ENCODE assay signal across 1 cellular context in the genomic region with DNA sequence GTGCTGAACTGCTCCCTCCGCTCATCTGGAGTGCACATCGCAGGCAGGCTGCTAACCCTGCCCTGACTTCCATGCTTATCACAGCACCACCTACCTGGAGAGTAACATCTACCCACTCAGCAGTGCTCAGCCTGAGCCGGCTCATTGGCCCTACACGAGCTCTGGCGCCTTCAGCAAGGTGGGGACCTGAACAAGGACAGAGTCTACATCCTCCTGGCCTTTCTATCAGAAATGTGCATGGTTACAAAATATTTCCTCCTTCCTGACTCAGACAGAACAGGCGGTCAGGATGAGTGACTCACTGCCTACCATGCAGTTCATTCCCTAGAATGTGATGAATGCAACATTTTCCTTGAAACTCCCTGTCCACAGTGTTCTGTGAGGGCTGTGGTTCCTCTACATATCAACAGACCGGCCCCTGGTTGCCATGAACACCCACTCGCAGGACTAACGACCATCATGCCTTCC.
TF ChIP-seq lines count a peak whose summit lies in the region.

No MANE protein-coding gene starts in this region.

TF ChIP-seq in HepG2, 621 proteins besides CTCF, POLR2A, EP300 and RAD21 (continued from another document):
- peak; percentile 48 for TF ChIP-seq RBM22 (optimal IDR thresholded peaks at IDR 0.05; ENCODE audit: low read length)
- no peak for TF ChIP-seq ZNF788 (CRISPR knock-in tag; IDR thresholded peaks at IDR 0.05; ENCODE audit: borderline replicate concordance)
- TF ChIP-seq ZNF552 (CRISPR knock-in tag; IDR thresholded peaks at IDR 0.05; ENCODE audit: borderline replicate concordance), result no peak
- TF ChIP-seq, protein P1, sequence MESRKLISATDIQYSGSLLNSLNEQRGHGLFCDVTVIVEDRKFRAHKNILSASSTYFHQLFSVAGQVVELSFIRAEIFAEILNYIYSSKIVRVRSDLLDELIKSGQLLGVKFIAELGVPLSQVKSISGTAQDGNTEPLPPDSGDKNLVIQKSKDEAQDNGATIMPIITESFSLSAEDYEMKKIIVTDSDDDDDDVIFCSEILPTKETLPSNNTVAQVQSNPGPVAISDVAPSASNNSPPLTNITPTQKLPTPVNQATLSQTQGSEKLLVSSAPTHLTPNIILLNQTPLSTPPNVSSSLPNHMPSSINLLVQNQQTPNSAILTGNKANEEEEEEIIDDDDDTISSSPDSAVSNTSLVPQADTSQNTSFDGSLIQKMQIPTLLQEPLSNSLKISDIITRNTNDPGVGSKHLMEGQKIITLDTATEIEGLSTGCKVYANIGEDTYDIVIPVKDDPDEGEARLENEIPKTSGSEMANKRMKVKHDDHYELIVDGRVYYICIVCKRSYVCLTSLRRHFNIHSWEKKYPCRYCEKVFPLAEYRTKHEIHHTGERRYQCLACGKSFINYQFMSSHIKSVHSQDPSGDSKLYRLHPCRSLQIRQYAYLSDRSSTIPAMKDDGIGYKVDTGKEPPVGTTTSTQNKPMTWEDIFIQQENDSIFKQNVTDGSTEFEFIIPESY (CRISPR knock-in tag; IDR thresholded peaks at IDR 0.05), result peak; percentile 42
- no peak for TF ChIP-seq ZNF678 (CRISPR knock-in tag; IDR thresholded peaks at IDR 0.05)
